ENCODE assay signal across 9 cellular contexts in genomic region chr18:51668101-51668500, GRCh38.
DNase-seq lines count a peak whose midpoint lies in the region; ATAC-seq and TF ChIP-seq lines count a peak whose summit lies in the region.
"Had no signal": no experiment of that assay in that cellular context is flagged by ENCODE, and none has a peak within 500 bp of the region (broad histone marks: within the 10 kb centered on the region; RNA-seq: fewer than 3 reads in every experiment).

No MANE protein-coding gene starts in this region.

- ATAC-seq in GM21390 (IDR thresholded peaks at IDR 0.05; ENCODE audit: unreplicated experiment): peak; percentile 75
- ATAC-seq: naive thymus-derived CD4-positive, alpha-beta T cell had no signal

- no peaks in the 10 kb centered on the region for H3K4me1 ChIP-seq in OCI-LY7 (ENCODE audit: insufficient read depth, low read length, poor library complexity, severe bottlenecking)
- H3K4me1 ChIP-seq in iPS-15b (ENCODE audit: control insufficient read depth, insufficient read depth, low read length): peaks cover 6% of the 10 kb centered on the region

- peak; percentile 90 for DNase-seq in DMS 273 (lab: John Stamatoyannopoulos, UW; ENCODE audit: unreplicated experiment)
- DNase-seq in KBM-7: peak; percentile 69
- peak; percentile 45 for DNase-seq in OCI-LY7 (ENCODE audit: low spot score)
- peak in 47 of 56 donors; percentile 1 to 81 (median 34) for DNase-seq in amygdala (lab: John Stamatoyannopoulos, UW)
- DNase-seq in stimulated activated CD4-positive, alpha-beta T cell treated with anti-CD3 and anti-CD28 coated beads, Interleukin-15, amount 100 ng/mL, for 48 hours (ENCODE audit: low read depth in 2 of 2): peak; percentile 9 to 40
- no peak for DNase-seq in EL

- POLR2A ChIA-PET in OCI-LY7 (lab: Charles Lee): interaction anchor here (0.6 kb wide), 1 partner anchor 328 kb away, joined by 3 read pairs; no protein-coding TSS in a partner anchor

- H3K4me3 ChIP-seq in OCI-LY7 (ENCODE audit: low read depth, low read length, poor library complexity, severe bottlenecking) (no peak overlapping the region), iPS-15b (ENCODE audit: low read depth, low read length) (peak overlapping the region; percentile 4)

- no peaks in the 10 kb centered on the region for H3K79me2 ChIP-seq in OCI-LY7 (ENCODE audit: insufficient read depth, low read depth, low read length)

- H4K20me1 ChIP-seq in OCI-LY7 (ENCODE audit: insufficient read depth, low read length): no peaks in the 10 kb centered on the region

- in situ Hi-C loops in KBM-7 (cut with MboI; ENCODE audit: low pct_unique_long_range_greater_than_20kb, low sequenced_read_pairs): no loop called here

- H3K27me3 ChIP-seq in iPS-15b (ENCODE audit: control insufficient read depth, insufficient read depth, low read length): no peaks in the 10 kb centered on the region

- H3K9me3 ChIP-seq in OCI-LY7 (ENCODE audit: low read length) (no peaks in the 10 kb centered on the region), iPS-15b (ENCODE audit: control insufficient read depth, insufficient read depth, low read length) (no peaks in the 10 kb centered on the region)

- no peak overlapping the region for H2AFZ ChIP-seq in OCI-LY7 (ENCODE audit: low read length)

- H3K36me3 ChIP-seq in OCI-LY7 (ENCODE audit: insufficient read depth, low read length) (no peaks in the 10 kb centered on the region), iPS-15b (ENCODE audit: control insufficient read depth, insufficient read depth, low read length) (no peaks in the 10 kb centered on the region)

- BruUV-seq in OCI-LY7 (replicated peaks; lab: Mats Ljungman, UMichigan): no TSS peak

- H3K9ac ChIP-seq in iPS-15b (ENCODE audit: low read depth, low read length): no peak overlapping the region

- no peaks in the 10 kb centered on the region for H3K9me2 ChIP-seq in OCI-LY7 (ENCODE audit: insufficient read depth, low read length)

- CTCF ChIA-PET in OCI-LY7 (lab: Charles Lee; ENCODE audit: unreplicated experiment): no interaction called here

- peak; percentile 77 for TF ChIP-seq CTCF in OCI-LY7 (conservative IDR thresholded peaks at IDR 0.05; ENCODE audit: low read length)

- no peak overlapping the region for H3K4me2 ChIP-seq in OCI-LY7 (ENCODE audit: low read length)

- H3K27ac ChIP-seq in OCI-LY7 (ENCODE audit: low read depth, low read length, poor library complexity, severe bottlenecking): no peak overlapping the region

- intact Hi-C loops in OCI-LY7 (cut with micrococcal nuclease; ENCODE audit: unreplicated experiment): loop anchor here (2.0 kb wide), 1 partner anchor 621 kb away; no protein-coding TSS in a partner anchor
